In genomic region chr2:181177376-181177775, GRCh38 we compare ENCODE assay signal across 23 cellular contexts.
DNase-seq lines count a peak whose midpoint lies in the region; ATAC-seq and FAIRE-seq lines count a peak whose summit lies in the region.
"Had no signal": no experiment of that assay in that cellular context is flagged by ENCODE, and none has a peak within 500 bp of the region (broad histone marks: within the 10 kb centered on the region; RNA-seq: fewer than 3 reads in every experiment).

No MANE protein-coding gene starts in this region.

- CTCF ChIA-PET in activated CD4-positive, alpha-beta T cell treated with anti-CD3 and anti-CD28 coated beads for 36 hours (lab: Charles Lee), result interaction anchor here (0.9 to 1.5 kb wide), 3 partner anchors 16 to 54 kb away, joined by 3 to 5 read pairs (median 4); no protein-coding TSS in a partner anchor
- CTCF ChIA-PET in CD8-positive, alpha-beta memory T cell (lab: Charles Lee), result interaction anchor here (1.2 to 1.3 kb wide), 2 partner anchors 25 to 131 kb away, joined by 3 to 4 read pairs; no protein-coding TSS in a partner anchor

- H3K9me3 Mint-ChIP-seq in activated CD4-positive, alpha-beta T cell treated with anti-CD3 and anti-CD28 coated beads for 36 hours (ENCODE audit: low read depth), result peaks cover 4% of the 10 kb centered on the region
- peaks cover 0 to 7% (median 2%) of the 10 kb centered on the region in 5 donors for H3K9me3 Mint-ChIP-seq in CD8-positive, alpha-beta memory T cell
- H3K9me3 Mint-ChIP-seq in activated naive CD4-positive, alpha-beta T cell treated with anti-CD3 and anti-CD28 coated beads, Interleukin-2, amount 50 U/mL, for 72 hours, result peaks cover 0 to 9% of the 10 kb centered on the region in 2 donors
- H3K9me3 Mint-ChIP-seq: immature natural killer cell; nephron progenitor cell; stimulated activated memory B cell treated with anti-CD40 and anti-IgM and Interleukin-4, amounts not matched to agents 10 μg/mL and 1 μg/mL and 100 μg/mL, for 72 hours had no signal

- no peak overlapping the region for H3K4me3 Mint-ChIP-seq in activated CD4-positive, alpha-beta T cell treated with anti-CD3 and anti-CD28 coated beads for 36 hours
- H3K4me3 Mint-ChIP-seq in CD8-positive, alpha-beta memory T cell, result peak overlapping the region in 4 of 7 donors; percentile 16 to 65 (median 42)
- H3K4me3 Mint-ChIP-seq: immature natural killer cell; nephron progenitor cell; stimulated activated memory B cell treated with anti-CD40 and anti-IgM and Interleukin-4, amounts not matched to agents 10 μg/mL and 1 μg/mL and 100 μg/mL, for 72 hours had no signal

- no peak for ATAC-seq in activated CD4-positive, alpha-beta T cell treated with anti-CD3 and anti-CD28 coated beads for 36 hours
- no peak for ATAC-seq in activated naive CD4-positive, alpha-beta T cell treated with anti-CD3 and anti-CD28 coated beads, Interleukin-2, amount 50 U/mL, for 72 hours
- ATAC-seq: GM12878; stimulated activated memory B cell treated with anti-CD40 and anti-IgM and Interleukin-4, amounts not matched to agents 10 μg/mL and 1 μg/mL and 100 μg/mL, for 72 hours; upper lobe of right lung had no signal

- peaks cover 4% of the 10 kb centered on the region for H3K9me3 ChIP-seq in CD8-positive, alpha-beta memory T cell (ENCODE audit: low read length)
- H3K9me3 ChIP-seq in adipocyte (ENCODE audit: control insufficient read depth, low read length), result no peaks in the 10 kb centered on the region
- no peaks in the 10 kb centered on the region for H3K9me3 ChIP-seq in small intestine (ENCODE audit: control insufficient read depth, low read depth)
- H3K9me3 ChIP-seq: SJCRH30, suprapubic skin, upper lobe of right lung had no signal

- H3K36me3 ChIP-seq in CD8-positive, alpha-beta memory T cell (ENCODE audit: insufficient read depth, low read length), result no peaks in the 10 kb centered on the region
- H3K36me3 ChIP-seq in adipocyte (ENCODE audit: control insufficient read depth, insufficient read depth, low read length, severe bottlenecking), result no peaks in the 10 kb centered on the region
- H3K36me3 ChIP-seq in small intestine (ENCODE audit: control insufficient read depth in 2 of 2, insufficient read depth in 2 of 2, low read length in 2 of 2), result no peaks in the 10 kb centered on the region
- H3K36me3 ChIP-seq: SJCRH30, suprapubic skin, upper lobe of right lung had no signal

- no peak for DNase-seq in activated CD4-positive, alpha-beta T cell treated with anti-CD3 and anti-CD28 coated beads for 36 hours
- DNase-seq in activated CD4-positive, alpha-beta T cell treated with anti-CD3 and anti-CD28 coated beads, Interleukin-2, amount 50 U/mL, for 4 hours, result no peak
- no peak for DNase-seq in CD8-positive, alpha-beta memory T cell
- DNase-seq in adipocyte (ENCODE audit: low read depth) (peak; percentile 58), myocyte (ENCODE audit: low read depth) (peak; percentile 32), small intestine (no peak), activated T-cell treated with anti-CD3 and anti-CD28 coated beads for 4 hours (no peak)
- DNase-seq in activated naive CD4-positive, alpha-beta T cell treated with anti-CD3 and anti-CD28 coated beads, Interleukin-2, amount 50 U/mL, for 72 hours (ENCODE audit: low spot score in 2 of 2), result no peak
- DNase-seq: activated CD4-positive, CD25-positive, alpha-beta regulatory T cell; activated effector memory CD4-positive, alpha-beta T cell treated with Interleukin-2 at 50 U/mL for 16 hours; DMS 273 treated with DMSO at 0.1 percent for 48 hours; immature natural killer cell; NCI-H1092 treated with DMSO at 0.1 percent for 48 hours; NCI-H1694 treated with DMSO at 0.1 percent for 48 hours; nephron progenitor cell; RPMI8226; SJCRH30; upper lobe of right lung had no signal

- peak overlapping the region; percentile 60 for H3K27ac Mint-ChIP-seq in activated CD4-positive, alpha-beta T cell treated with anti-CD3 and anti-CD28 coated beads for 36 hours
- H3K27ac Mint-ChIP-seq in CD8-positive, alpha-beta memory T cell, result peak overlapping the region in 5 of 8 donors; percentile 37 to 85 (median 72)
- H3K27ac Mint-ChIP-seq in activated naive CD4-positive, alpha-beta T cell treated with anti-CD3 and anti-CD28 coated beads, Interleukin-2, amount 50 U/mL, for 72 hours, result no peak overlapping the region
- H3K27ac Mint-ChIP-seq: nephron progenitor cell; stimulated activated memory B cell treated with anti-CD40 and anti-IgM and Interleukin-4, amounts not matched to agents 10 μg/mL and 1 μg/mL and 100 μg/mL, for 72 hours had no signal

- H3K9ac ChIP-seq in adipocyte (ENCODE audit: low read length), result no peak overlapping the region

- intact Hi-C loops in activated CD4-positive, alpha-beta T cell treated with anti-CD3 and anti-CD28 coated beads for 36 hours (cut with DNase I, micrococcal nuclease), result no loop called here

- peaks cover 2% of the 10 kb centered on the region for H3K36me3 Mint-ChIP-seq in activated CD4-positive, alpha-beta T cell treated with anti-CD3 and anti-CD28 coated beads for 36 hours (ENCODE audit: low read depth)
- H3K36me3 Mint-ChIP-seq in CD8-positive, alpha-beta memory T cell, result peaks cover 5 to 40% (median 29%) of the 10 kb centered on the region in 3 donors
- H3K36me3 Mint-ChIP-seq in activated naive CD4-positive, alpha-beta T cell treated with anti-CD3 and anti-CD28 coated beads, Interleukin-2, amount 50 U/mL, for 72 hours, result peaks cover 10 to 30% of the 10 kb centered on the region in 2 donors
- H3K36me3 Mint-ChIP-seq: stimulated activated memory B cell treated with anti-CD40 and anti-IgM and Interleukin-4, amounts not matched to agents 10 μg/mL and 1 μg/mL and 100 μg/mL, for 72 hours had no signal

- POLR2A ChIA-PET in activated CD4-positive, alpha-beta T cell treated with anti-CD3 and anti-CD28 coated beads for 36 hours (lab: Charles Lee), result no interaction called here
- POLR2A ChIA-PET in CD8-positive, alpha-beta memory T cell (lab: Charles Lee), result interaction anchor here (0.7 kb wide), 2 partner anchors 131 to 141 kb away, joined by 3 read pairs; no protein-coding TSS in a partner anchor

- H3K27me3 Mint-ChIP-seq in activated CD4-positive, alpha-beta T cell treated with anti-CD3 and anti-CD28 coated beads for 36 hours, result no peaks in the 10 kb centered on the region
- H3K27me3 Mint-ChIP-seq in CD8-positive, alpha-beta memory T cell, result no peaks in the 10 kb centered on the region
- H3K27me3 Mint-ChIP-seq: stimulated activated memory B cell treated with anti-CD40 and anti-IgM and Interleukin-4, amounts not matched to agents 10 μg/mL and 1 μg/mL and 100 μg/mL, for 72 hours had no signal

- no peak for FAIRE-seq in small intestine (lab: Jason Lieb, UNC)
- FAIRE-seq: GM12878, HTR-8/SVneo, TTC549 had no signal

- no peaks in the 10 kb centered on the region for H3K27me3 ChIP-seq in CD8-positive, alpha-beta memory T cell (ENCODE audit: insufficient read depth, low read length, poor library complexity, severe bottlenecking)
- H3K27me3 ChIP-seq in adipocyte (replicated peaks; ENCODE audit: control insufficient read depth, insufficient read depth, low read length) (no peaks in the 10 kb centered on the region), small intestine (ENCODE audit: control insufficient read depth in 2 of 2, insufficient read depth in 2 of 2, low read length in 2 of 2) (no peaks in the 10 kb centered on the region)
- H3K27me3 ChIP-seq: SJCRH30, suprapubic skin, upper lobe of right lung had no signal

- H3K27ac ChIP-seq in CD8-positive, alpha-beta memory T cell (ENCODE audit: low read depth, low read length), result no peak overlapping the region
- H3K27ac ChIP-seq in small intestine (ENCODE audit: low read depth in 1 of 2, low read length in 1 of 2), result no peak overlapping the region
- H3K27ac ChIP-seq: SJCRH30, suprapubic skin, upper lobe of right lung had no signal

- H3K4me1 ChIP-seq in CD8-positive, alpha-beta memory T cell (ENCODE audit: insufficient read depth, low read length), result peaks cover 25% of the 10 kb centered on the region
- H3K4me1 ChIP-seq in adipocyte (ENCODE audit: control insufficient read depth, insufficient read depth, low read length) (peaks cover 7% of the 10 kb centered on the region), small intestine (ENCODE audit: control insufficient read depth in 2 of 2, insufficient read depth in 1 of 2, low read depth in 1 of 2, low read length in 1 of 2) (no peaks in the 10 kb centered on the region)
- H3K4me1 ChIP-seq: suprapubic skin, upper lobe of right lung had no signal

- peaks cover 41% of the 10 kb centered on the region for H3K4me1 Mint-ChIP-seq in activated CD4-positive, alpha-beta T cell treated with anti-CD3 and anti-CD28 coated beads for 36 hours
- H3K4me1 Mint-ChIP-seq in CD8-positive, alpha-beta memory T cell, result peaks cover 59 to 77% (median 66%) of the 10 kb centered on the region in 3 donors
- H3K4me1 Mint-ChIP-seq: nephron progenitor cell; stimulated activated memory B cell treated with anti-CD40 and anti-IgM and Interleukin-4, amounts not matched to agents 10 μg/mL and 1 μg/mL and 100 μg/mL, for 72 hours had no signal

- no peak overlapping the region for H3K4me3 ChIP-seq in CD8-positive, alpha-beta memory T cell (ENCODE audit: low read length)
- H3K4me3 ChIP-seq in adipocyte (ENCODE audit: low read length), result no peak overlapping the region
- H3K4me3 ChIP-seq in small intestine (ENCODE audit: low read depth in 1 of 2, low read length in 2 of 2), result no peak overlapping the region
- H3K4me3 ChIP-seq: GM12878, SJCRH30, suprapubic skin, upper lobe of right lung had no signal

Comparison
In these comparisons a context has a peak if more than half of its experiments do, and no peak if none do; other contexts are left out.
1. DNase-seq: peak in adipocyte (single experiment) and myocyte (single experiment); none in activated CD4-positive, alpha-beta T cell treated with anti-CD3 and anti-CD28 coated beads for 36 hours (single experiment), activated CD4-positive, alpha-beta T cell treated with anti-CD3 and anti-CD28 coated beads, Interleukin-2, amount 50 U/mL, for 4 hours (0 of 2), CD8-positive, alpha-beta memory T cell (0 of 5), activated naive CD4-positive, alpha-beta T cell treated with anti-CD3 and anti-CD28 coated beads, Interleukin-2, amount 50 U/mL, for 72 hours (0 of 2), small intestine (single experiment) and activated T-cell treated with anti-CD3 and anti-CD28 coated beads for 4 hours (single experiment).
2. H3K27ac Mint-ChIP-seq: peak in activated CD4-positive, alpha-beta T cell treated with anti-CD3 and anti-CD28 coated beads for 36 hours (single experiment) and CD8-positive, alpha-beta memory T cell (5 of 8); none in activated naive CD4-positive, alpha-beta T cell treated with anti-CD3 and anti-CD28 coated beads, Interleukin-2, amount 50 U/mL, for 72 hours (0 of 2).